ENCODE assay signal across 1 cellular context in the genomic region with DNA sequence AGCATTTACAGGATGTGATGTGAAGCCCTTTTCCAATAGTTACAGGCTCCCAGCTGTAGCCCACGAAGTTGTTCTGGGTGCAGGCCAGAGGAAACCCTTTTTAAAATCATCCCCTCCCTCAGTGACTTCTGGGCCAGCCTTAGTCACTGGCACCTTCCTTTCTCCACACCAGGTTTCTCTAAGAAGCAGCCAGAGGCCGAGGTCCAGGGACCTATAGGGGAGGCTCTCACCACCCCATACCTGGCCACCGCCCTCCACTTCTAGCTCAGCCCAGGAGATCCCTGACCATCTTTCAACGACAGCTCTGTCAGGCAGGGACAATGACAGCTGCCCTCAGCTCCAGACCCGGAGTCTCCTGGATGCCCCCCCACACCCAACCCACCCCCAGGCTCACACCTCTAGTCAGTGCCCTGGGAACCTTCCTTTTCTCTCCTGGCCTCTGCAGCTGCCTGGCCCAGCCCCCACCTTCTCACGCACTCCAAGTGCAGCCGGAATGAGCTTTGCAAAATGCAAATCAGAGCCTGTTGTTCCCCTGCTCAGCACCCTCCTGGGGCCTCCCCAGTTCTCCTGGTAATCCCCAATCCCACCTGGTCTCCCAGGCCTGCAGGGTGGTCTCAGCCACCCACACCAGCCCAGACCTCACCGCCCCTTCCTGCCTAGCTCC.
TF ChIP-seq lines count a peak whose summit lies in the region.

No MANE protein-coding gene starts in this region.

TF ChIP-seq in GM23338, 12 proteins besides CTCF, POLR2A, EP300 and RAD21 (continued from another document):
- TF ChIP-seq, protein P1, sequence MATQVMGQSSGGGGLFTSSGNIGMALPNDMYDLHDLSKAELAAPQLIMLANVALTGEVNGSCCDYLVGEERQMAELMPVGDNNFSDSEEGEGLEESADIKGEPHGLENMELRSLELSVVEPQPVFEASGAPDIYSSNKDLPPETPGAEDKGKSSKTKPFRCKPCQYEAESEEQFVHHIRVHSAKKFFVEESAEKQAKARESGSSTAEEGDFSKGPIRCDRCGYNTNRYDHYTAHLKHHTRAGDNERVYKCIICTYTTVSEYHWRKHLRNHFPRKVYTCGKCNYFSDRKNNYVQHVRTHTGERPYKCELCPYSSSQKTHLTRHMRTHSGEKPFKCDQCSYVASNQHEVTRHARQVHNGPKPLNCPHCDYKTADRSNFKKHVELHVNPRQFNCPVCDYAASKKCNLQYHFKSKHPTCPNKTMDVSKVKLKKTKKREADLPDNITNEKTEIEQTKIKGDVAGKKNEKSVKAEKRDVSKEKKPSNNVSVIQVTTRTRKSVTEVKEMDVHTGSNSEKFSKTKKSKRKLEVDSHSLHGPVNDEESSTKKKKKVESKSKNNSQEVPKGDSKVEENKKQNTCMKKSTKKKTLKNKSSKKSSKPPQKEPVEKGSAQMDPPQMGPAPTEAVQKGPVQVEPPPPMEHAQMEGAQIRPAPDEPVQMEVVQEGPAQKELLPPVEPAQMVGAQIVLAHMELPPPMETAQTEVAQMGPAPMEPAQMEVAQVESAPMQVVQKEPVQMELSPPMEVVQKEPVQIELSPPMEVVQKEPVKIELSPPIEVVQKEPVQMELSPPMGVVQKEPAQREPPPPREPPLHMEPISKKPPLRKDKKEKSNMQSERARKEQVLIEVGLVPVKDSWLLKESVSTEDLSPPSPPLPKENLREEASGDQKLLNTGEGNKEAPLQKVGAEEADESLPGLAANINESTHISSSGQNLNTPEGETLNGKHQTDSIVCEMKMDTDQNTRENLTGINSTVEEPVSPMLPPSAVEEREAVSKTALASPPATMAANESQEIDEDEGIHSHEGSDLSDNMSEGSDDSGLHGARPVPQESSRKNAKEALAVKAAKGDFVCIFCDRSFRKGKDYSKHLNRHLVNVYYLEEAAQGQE (IDR thresholded peaks at IDR 0.05; ENCODE audit: unreplicated experiment), result no peak
- no peak for TF ChIP-seq STAT1 (IDR thresholded peaks at IDR 0.05; ENCODE audit: unreplicated experiment)
- no peak for TF ChIP-seq JUNB (IDR thresholded peaks at IDR 0.05; ENCODE audit: unreplicated experiment)
